In the genomic region with DNA sequence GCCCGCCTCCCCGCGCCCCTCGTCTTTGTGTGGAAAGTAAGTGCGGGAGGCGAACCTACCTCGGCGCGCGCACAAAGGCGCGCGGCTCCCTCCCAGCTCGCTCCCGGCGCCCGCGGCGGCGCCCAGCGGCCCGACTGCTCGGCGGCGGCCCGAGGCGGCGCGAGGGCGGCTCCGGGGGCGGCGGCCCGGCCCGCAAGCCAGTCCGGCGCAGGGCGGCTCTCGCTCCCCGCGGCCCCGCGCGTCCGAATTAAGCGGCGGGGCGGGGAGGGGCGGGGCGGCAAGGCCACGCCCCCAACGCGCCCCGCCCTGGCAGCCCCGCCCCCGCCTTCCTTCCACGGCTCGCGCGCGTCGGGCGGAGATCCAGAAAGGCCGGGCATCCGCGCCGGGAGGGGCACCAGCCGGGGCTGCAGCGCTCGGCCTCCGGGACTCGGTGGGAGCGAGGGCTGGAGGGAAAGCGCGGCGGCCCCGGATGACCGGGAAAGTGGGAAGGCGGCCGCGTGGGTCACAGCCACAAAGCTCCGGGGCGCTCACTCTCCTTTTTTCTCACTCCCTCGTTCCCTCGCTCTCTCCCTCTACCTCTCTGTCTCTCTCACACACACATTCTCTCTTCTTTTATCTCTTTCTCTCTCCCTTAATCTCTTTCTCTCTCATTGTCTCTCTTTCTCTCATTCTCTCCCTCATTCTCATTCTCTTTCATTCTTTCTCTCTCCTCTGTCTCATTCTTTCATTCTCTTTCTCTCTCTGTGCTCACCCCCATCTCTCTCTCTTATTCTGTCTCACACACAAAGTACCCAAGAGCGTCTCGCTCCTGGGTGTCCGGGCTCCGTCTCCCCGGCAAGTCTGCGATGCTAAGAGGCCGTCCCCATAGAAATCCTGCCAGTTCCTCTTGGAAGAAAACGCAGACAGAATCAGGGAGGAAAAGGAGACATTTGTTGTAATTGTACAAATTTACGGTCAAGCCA, we compare ENCODE assay signal across 1 cellular context.
TF ChIP-seq lines count a peak whose summit lies in the region.

No MANE protein-coding gene starts in this region.

TF ChIP-seq in GM12878, 131 proteins besides CTCF, POLR2A, EP300 and RAD21 (continued from another document):
- TF ChIP-seq TAF1 (IDR thresholded peaks at IDR 0.05; ENCODE audit: borderline replicate concordance, low read depth, low read length) (peak; percentile 51; the same call in 1 of the 2 replicates), RUNX3 (IDR thresholded peaks at IDR 0.05; ENCODE audit: low read length) (no peak), CHD1 (IDR thresholded peaks at IDR 0.05; ENCODE audit: low read depth, low read length) (no peak), GATAD2B (conservative IDR thresholded peaks at IDR 0.05; ENCODE audit: low read depth) (peak; percentile 82), PAX8 (IDR thresholded peaks at IDR 0.05) (no peak), HDGF (IDR thresholded peaks at IDR 0.05) (peak; percentile 95), POU2F2 (IDR thresholded peaks at IDR 0.05; ENCODE audit: borderline replicate concordance, low read depth, low read length) (peak; percentile 47; the same call in 1 of the 3 replicates), NFIC (IDR thresholded peaks at IDR 0.05; ENCODE audit: low read depth, low read length) (no peak), BHLHE40 (IDR thresholded peaks at IDR 0.05; ENCODE audit: borderline replicate concordance in 1 of 2, low read depth in 2 of 2, low read length in 1 of 2) (peak in 1 of 2 experiments; percentile 8; a peak in 1 of 4 replicates), RBBP5 (conservative IDR thresholded peaks at IDR 0.05) (no peak), MYC (IDR thresholded peaks at IDR 0.05; ENCODE audit: insufficient read depth, insufficient read length, insufficient replicate concordance, low read length, severe bottlenecking) (no peak), LARP7 (IDR thresholded peaks at IDR 0.05) (no peak), POLR2AphosphoS2 (IDR thresholded peaks at IDR 0.05; ENCODE audit: low read depth, low read length) (0 out of 2 replicates have a peak, but pooled peaks have one; percentile 64), ZNF384 (IDR thresholded peaks at IDR 0.05; ENCODE audit: borderline replicate concordance, low read depth, low read length) (no peak), EGR1 (IDR thresholded peaks at IDR 0.05; ENCODE audit: borderline replicate concordance in 1 of 2, low read depth in 2 of 2, low read length in 2 of 2) (peak in 1 of 2 experiments; percentile 69; a peak in 1 of 3 replicates)
- TF ChIP-seq, protein P1, sequence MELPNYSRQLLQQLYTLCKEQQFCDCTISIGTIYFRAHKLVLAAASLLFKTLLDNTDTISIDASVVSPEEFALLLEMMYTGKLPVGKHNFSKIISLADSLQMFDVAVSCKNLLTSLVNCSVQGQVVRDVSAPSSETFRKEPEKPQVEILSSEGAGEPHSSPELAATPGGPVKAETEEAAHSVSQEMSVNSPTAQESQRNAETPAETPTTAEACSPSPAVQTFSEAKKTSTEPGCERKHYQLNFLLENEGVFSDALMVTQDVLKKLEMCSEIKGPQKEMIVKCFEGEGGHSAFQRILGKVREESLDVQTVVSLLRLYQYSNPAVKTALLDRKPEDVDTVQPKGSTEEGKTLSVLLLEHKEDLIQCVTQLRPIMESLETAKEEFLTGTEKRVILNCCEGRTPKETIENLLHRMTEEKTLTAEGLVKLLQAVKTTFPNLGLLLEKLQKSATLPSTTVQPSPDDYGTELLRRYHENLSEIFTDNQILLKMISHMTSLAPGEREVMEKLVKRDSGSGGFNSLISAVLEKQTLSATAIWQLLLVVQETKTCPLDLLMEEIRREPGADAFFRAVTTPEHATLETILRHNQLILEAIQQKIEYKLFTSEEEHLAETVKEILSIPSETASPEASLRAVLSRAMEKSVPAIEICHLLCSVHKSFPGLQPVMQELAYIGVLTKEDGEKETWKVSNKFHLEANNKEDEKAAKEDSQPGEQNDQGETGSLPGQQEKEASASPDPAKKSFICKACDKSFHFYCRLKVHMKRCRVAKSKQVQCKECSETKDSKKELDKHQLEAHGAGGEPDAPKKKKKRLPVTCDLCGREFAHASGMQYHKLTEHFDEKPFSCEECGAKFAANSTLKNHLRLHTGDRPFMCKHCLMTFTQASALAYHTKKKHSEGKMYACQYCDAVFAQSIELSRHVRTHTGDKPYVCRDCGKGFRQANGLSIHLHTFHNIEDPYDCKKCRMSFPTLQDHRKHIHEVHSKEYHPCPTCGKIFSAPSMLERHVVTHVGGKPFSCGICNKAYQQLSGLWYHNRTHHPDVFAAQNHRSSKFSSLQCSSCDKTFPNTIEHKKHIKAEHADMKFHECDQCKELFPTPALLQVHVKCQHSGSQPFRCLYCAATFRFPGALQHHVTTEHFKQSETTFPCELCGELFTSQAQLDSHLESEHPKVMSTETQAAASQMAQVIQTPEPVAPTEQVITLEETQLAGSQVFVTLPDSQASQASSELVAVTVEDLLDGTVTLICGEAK (IDR thresholded peaks at IDR 0.05; ENCODE audit: borderline replicate concordance): peak; percentile 46; the same call in 1 of the 2 replicates
- TF ChIP-seq, protein P2, sequence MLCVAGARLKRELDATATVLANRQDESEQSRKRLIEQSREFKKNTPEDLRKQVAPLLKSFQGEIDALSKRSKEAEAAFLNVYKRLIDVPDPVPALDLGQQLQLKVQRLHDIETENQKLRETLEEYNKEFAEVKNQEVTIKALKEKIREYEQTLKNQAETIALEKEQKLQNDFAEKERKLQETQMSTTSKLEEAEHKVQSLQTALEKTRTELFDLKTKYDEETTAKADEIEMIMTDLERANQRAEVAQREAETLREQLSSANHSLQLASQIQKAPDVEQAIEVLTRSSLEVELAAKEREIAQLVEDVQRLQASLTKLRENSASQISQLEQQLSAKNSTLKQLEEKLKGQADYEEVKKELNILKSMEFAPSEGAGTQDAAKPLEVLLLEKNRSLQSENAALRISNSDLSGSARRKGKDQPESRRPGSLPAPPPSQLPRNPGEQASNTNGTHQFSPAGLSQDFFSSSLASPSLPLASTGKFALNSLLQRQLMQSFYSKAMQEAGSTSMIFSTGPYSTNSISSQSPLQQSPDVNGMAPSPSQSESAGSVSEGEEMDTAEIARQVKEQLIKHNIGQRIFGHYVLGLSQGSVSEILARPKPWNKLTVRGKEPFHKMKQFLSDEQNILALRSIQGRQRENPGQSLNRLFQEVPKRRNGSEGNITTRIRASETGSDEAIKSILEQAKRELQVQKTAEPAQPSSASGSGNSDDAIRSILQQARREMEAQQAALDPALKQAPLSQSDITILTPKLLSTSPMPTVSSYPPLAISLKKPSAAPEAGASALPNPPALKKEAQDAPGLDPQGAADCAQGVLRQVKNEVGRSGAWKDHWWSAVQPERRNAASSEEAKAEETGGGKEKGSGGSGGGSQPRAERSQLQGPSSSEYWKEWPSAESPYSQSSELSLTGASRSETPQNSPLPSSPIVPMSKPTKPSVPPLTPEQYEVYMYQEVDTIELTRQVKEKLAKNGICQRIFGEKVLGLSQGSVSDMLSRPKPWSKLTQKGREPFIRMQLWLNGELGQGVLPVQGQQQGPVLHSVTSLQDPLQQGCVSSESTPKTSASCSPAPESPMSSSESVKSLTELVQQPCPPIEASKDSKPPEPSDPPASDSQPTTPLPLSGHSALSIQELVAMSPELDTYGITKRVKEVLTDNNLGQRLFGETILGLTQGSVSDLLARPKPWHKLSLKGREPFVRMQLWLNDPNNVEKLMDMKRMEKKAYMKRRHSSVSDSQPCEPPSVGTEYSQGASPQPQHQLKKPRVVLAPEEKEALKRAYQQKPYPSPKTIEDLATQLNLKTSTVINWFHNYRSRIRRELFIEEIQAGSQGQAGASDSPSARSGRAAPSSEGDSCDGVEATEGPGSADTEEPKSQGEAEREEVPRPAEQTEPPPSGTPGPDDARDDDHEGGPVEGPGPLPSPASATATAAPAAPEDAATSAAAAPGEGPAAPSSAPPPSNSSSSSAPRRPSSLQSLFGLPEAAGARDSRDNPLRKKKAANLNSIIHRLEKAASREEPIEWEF (IDR thresholded peaks at IDR 0.05; ENCODE audit: insufficient replicate concordance, low read depth, low read length): no peak
- TF ChIP-seq, protein P3, sequence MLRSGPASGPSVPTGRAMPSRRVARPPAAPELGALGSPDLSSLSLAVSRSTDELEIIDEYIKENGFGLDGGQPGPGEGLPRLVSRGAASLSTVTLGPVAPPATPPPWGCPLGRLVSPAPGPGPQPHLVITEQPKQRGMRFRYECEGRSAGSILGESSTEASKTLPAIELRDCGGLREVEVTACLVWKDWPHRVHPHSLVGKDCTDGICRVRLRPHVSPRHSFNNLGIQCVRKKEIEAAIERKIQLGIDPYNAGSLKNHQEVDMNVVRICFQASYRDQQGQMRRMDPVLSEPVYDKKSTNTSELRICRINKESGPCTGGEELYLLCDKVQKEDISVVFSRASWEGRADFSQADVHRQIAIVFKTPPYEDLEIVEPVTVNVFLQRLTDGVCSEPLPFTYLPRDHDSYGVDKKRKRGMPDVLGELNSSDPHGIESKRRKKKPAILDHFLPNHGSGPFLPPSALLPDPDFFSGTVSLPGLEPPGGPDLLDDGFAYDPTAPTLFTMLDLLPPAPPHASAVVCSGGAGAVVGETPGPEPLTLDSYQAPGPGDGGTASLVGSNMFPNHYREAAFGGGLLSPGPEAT (IDR thresholded peaks at IDR 0.05; ENCODE audit: low read depth): peak; percentile 14; the same call in 1 of the 2 replicates
- TF ChIP-seq, protein P4, sequence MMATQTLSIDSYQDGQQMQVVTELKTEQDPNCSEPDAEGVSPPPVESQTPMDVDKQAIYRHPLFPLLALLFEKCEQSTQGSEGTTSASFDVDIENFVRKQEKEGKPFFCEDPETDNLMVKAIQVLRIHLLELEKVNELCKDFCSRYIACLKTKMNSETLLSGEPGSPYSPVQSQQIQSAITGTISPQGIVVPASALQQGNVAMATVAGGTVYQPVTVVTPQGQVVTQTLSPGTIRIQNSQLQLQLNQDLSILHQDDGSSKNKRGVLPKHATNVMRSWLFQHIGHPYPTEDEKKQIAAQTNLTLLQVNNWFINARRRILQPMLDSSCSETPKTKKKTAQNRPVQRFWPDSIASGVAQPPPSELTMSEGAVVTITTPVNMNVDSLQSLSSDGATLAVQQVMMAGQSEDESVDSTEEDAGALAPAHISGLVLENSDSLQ (IDR thresholded peaks at IDR 0.05): peak; percentile 23; the same call in 1 of the 2 replicates
- TF ChIP-seq, protein P5, sequence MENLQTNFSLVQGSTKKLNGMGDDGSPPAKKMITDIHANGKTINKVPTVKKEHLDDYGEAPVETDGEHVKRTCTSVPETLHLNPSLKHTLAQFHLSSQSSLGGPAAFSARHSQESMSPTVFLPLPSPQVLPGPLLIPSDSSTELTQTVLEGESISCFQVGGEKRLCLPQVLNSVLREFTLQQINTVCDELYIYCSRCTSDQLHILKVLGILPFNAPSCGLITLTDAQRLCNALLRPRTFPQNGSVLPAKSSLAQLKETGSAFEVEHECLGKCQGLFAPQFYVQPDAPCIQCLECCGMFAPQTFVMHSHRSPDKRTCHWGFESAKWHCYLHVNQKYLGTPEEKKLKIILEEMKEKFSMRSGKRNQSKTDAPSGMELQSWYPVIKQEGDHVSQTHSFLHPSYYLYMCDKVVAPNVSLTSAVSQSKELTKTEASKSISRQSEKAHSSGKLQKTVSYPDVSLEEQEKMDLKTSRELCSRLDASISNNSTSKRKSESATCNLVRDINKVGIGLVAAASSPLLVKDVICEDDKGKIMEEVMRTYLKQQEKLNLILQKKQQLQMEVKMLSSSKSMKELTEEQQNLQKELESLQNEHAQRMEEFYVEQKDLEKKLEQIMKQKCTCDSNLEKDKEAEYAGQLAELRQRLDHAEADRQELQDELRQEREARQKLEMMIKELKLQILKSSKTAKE (IDR thresholded peaks at IDR 0.05; ENCODE audit: low read depth, poor library complexity, severe bottlenecking): no peak
